In the genomic region with DNA sequence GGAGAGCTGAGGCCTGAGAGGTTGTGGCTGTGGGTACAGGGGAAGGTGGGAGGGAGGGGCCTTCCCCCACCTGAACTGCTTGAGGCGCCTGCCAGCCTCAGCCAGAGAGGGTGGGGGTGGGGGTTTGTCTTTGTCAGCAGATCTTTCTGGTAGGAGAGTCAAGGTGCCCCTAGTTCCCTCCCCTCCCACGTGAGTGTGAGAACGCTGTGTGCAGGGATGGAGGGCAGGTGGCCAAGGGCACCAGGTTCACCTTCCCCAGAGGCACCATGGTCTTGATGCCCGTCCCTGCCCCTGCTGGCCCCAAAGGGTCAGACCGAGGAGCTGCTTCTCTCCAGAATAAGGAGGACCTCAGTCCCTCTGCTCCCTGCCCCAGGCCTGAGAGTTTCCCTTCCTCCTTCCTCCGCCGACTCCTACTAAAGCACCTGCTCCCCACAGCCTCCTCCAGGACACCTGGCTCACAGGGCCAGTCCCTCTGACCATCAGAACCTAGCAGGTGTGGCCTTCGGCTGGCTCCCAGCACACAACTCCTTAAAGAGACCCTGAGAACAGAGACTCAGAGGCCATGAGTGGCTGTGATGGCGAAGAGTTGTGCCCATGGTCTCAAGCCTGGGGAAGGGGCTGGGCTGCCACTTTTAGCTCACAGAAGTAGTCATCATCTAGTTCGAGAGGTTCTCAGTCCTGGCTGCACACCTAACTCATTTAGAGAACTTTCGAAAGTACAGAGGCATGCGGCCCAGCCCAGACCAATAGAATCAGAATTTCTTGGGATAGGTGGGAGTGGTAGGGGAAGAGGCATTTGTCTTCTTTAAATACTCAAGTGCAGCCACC, we compare ENCODE assay signal across 20 cellular contexts.
"Had no signal": no experiment of that assay in that cellular context is flagged by ENCODE, and none has a peak within 500 bp of the region (broad histone marks: within the 10 kb centered on the region; RNA-seq: fewer than 3 reads in every experiment).

No MANE protein-coding gene starts in this region.

- H3K9me3 Mint-ChIP-seq: dendritic cell treated with granulocyte-macrophage colony-stimulating factor and Interleukin-4, amounts not matched to agents 40 ng/mL and 50 ng/mL, for 4 days; effector memory CD8-positive, alpha-beta T cell; naive thymus-derived CD8-positive, alpha-beta T cell; neural progenitor cell had no signal

- H2AFZ ChIP-seq: neural progenitor cell had no signal

- H3K27ac Mint-ChIP-seq: dendritic cell treated with granulocyte-macrophage colony-stimulating factor and Interleukin-4, amounts not matched to agents 40 ng/mL and 50 ng/mL, for 4 days; effector memory CD8-positive, alpha-beta T cell; naive thymus-derived CD8-positive, alpha-beta T cell; neural progenitor cell had no signal

- H3K27me3 ChIP-seq: neural progenitor cell, pancreas, right lobe of liver, thyroid gland, uterus had no signal

- H3K4me3 Mint-ChIP-seq: dendritic cell treated with granulocyte-macrophage colony-stimulating factor and Interleukin-4, amounts not matched to agents 40 ng/mL and 50 ng/mL, for 4 days; effector memory CD8-positive, alpha-beta T cell; naive thymus-derived CD8-positive, alpha-beta T cell; neural progenitor cell had no signal

- H3K4me1 ChIP-seq: heart left ventricle, neural progenitor cell, pancreas, psoas muscle, right lobe of liver, suprapubic skin, thyroid gland, upper lobe of left lung, uterus had no signal

- H3K4me2 ChIP-seq: neural progenitor cell had no signal

- H3K27ac ChIP-seq: heart left ventricle, neural progenitor cell, pancreas, psoas muscle, right lobe of liver, suprapubic skin, thyroid gland, upper lobe of left lung, uterus had no signal

- H3K9me3 ChIP-seq: heart left ventricle, mucosa of descending colon, pancreas, psoas muscle, right lobe of liver, suprapubic skin, thyroid gland, upper lobe of left lung, uterus had no signal

- H3K36me3 ChIP-seq: heart left ventricle, neural progenitor cell, pancreas, right lobe of liver, suprapubic skin, thyroid gland, upper lobe of left lung, uterus had no signal

- DNase-seq: effector memory CD8-positive, alpha-beta T cell; foreskin melanocyte; heart left ventricle; hypothalamus; kidney glomerular epithelial cell; mucosa of descending colon; naive thymus-derived CD8-positive, alpha-beta T cell; occipital lobe; pancreas; psoas muscle; retina; right lobe of liver; stimulated activated CD4-positive, alpha-beta T cell treated with anti-CD3 and anti-CD28 coated beads, Interleukin-2, amount 100 ng/mL, for 48 hours; stimulated activated naive CD4-positive, alpha-beta T cell treated with Interleukin-2 at 50 U/mL for 16 hours; thyroid gland; upper lobe of left lung; uterus had no signal

- H3K4me3 ChIP-seq: heart left ventricle, mucosa of descending colon, neural progenitor cell, pancreas, psoas muscle, right lobe of liver, suprapubic skin, thyroid gland, upper lobe of left lung, uterus had no signal

- H3K4me1 Mint-ChIP-seq: naive thymus-derived CD8-positive, alpha-beta T cell had no signal

- ATAC-seq: effector memory CD8-positive, alpha-beta T cell; heart left ventricle; mucosa of descending colon; naive thymus-derived CD8-positive, alpha-beta T cell; pancreas; psoas muscle had no signal

- H3K9ac ChIP-seq: neural progenitor cell had no signal

- H3K36me3 Mint-ChIP-seq: neural progenitor cell had no signal
